Comparison of ENCODE assay signal across 9 cellular contexts in the genomic region with DNA sequence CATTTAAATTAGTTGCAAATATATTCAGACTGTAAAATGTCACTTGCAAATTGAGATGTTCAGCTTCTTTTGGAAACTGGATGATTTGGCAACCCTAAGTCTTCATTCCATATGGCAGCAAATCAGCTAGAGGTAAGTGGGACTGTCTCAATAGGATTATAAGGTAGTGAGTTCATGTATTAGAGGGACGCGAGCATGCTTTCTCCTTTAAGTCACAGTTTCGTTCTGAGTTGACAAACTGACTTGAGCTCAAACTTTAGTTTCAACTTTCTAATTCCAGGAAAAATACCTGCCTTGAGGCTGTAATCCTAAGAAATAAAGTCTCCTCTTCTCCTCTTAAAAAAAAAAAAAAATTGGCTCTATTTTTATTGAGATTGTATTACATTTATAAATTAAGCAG.
DNase-seq lines count a peak whose midpoint lies in the region; ATAC-seq lines count a peak whose summit lies in the region.
"Had no signal": no experiment of that assay in that cellular context is flagged by ENCODE, and none has a peak within 500 bp of the region (broad histone marks: within the 10 kb centered on the region; RNA-seq: fewer than 3 reads in every experiment).

No MANE protein-coding gene starts in this region.

- no peak overlapping the region for H3K4me3 Mint-ChIP-seq in T-helper 1 cell treated with Interleukin-12 subunit alpha and Interleukin-12 subunit beta and Interleukin-4 antibody, amounts not matched to agents 30 μg/mL and 1 μg/mL, for 36 hours

- H3K4me1 Mint-ChIP-seq in T-helper 1 cell treated with Interleukin-12 subunit alpha and Interleukin-12 subunit beta and Interleukin-4 antibody, amounts not matched to agents 30 μg/mL and 1 μg/mL, for 36 hours (ENCODE audit: low read depth), result peaks cover 24% of the 10 kb centered on the region

- H3K27ac Mint-ChIP-seq in T-helper 1 cell treated with Interleukin-12 subunit alpha and Interleukin-12 subunit beta and Interleukin-4 antibody, amounts not matched to agents 30 μg/mL and 1 μg/mL, for 36 hours, result peak overlapping the region; percentile 41

- peak; percentile 68 for ATAC-seq in GM18858 (IDR thresholded peaks at IDR 0.05; ENCODE audit: unreplicated experiment)
- peak; percentile 42 for ATAC-seq in GM19468 (IDR thresholded peaks at IDR 0.05; ENCODE audit: extremely low read depth, unreplicated experiment)
- peak; percentile 49 for ATAC-seq in HG02981 (IDR thresholded peaks at IDR 0.05; ENCODE audit: unreplicated experiment)

- peaks cover 4% of the 10 kb centered on the region for H3K36me3 Mint-ChIP-seq in T-helper 1 cell treated with Interleukin-12 subunit alpha and Interleukin-12 subunit beta and Interleukin-4 antibody, amounts not matched to agents 30 μg/mL and 1 μg/mL, for 36 hours (ENCODE audit: low read depth)

- in situ Hi-C loops in KBM-7 (cut with MboI; ENCODE audit: low pct_unique_long_range_greater_than_20kb, low sequenced_read_pairs), result no loop called here

- no peaks in the 10 kb centered on the region for H3K27me3 Mint-ChIP-seq in T-helper 1 cell treated with Interleukin-12 subunit alpha and Interleukin-12 subunit beta and Interleukin-4 antibody, amounts not matched to agents 30 μg/mL and 1 μg/mL, for 36 hours (ENCODE audit: low read depth)

- no peak for DNase-seq in KBM-7
- no peak for DNase-seq in HPDE6-E6E7 (ENCODE audit: extremely low spot score)
- no peak for DNase-seq in effector CD8-positive, alpha-beta T cell (lab: John Stamatoyannopoulos, UW)
- DNase-seq: posterior cingulate gyrus; stimulated activated naive CD4-positive, alpha-beta T cell treated with Interleukin-2 at 50 U/mL for 16 hours had no signal

- no peaks in the 10 kb centered on the region for H3K9me3 Mint-ChIP-seq in T-helper 1 cell treated with Interleukin-12 subunit alpha and Interleukin-12 subunit beta and Interleukin-4 antibody, amounts not matched to agents 30 μg/mL and 1 μg/mL, for 36 hours
